Comparison of ENCODE assay signal across 27 cellular contexts in the genomic region with DNA sequence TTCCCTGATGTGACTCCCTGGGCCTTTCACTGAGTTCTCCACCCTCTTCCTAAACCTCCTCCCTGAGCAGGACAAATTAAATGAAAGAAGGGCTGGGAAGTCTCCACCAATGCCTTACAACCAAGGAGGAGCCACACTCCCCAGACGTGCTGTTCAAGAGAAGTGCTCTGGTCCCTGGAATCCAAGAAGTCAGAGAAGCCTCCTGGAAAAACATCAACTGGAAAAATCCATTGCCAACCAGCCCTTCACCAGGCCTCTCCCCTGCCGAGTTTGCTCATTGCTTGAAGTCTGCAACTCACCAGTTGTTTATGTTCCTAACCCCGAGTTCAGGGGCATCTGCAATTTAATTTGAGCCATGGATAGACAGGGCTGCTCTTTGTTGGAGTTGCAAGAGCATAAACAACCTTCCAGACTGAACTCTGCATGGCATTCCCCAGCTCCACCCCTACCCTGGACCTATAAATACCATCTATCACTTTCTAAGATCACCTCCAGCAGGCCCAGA.
"Had no signal": no experiment of that assay in that cellular context is flagged by ENCODE, and none has a peak within 500 bp of the region (broad histone marks: within the 10 kb centered on the region; RNA-seq: fewer than 3 reads in every experiment).

No MANE protein-coding gene starts in this region.

- H3K36me3 Mint-ChIP-seq: activated CD4-positive, alpha-beta memory T cell treated with anti-CD3 and anti-CD28 coated beads for 36 hours; activated naive CD8-positive, alpha-beta T cell treated with anti-CD3 and anti-CD28 coated beads, Interleukin-2, amount 10 ng/mL, durations not matched to agents 7 days and 5 days had no signal

- DNase-seq: activated CD4-positive, alpha-beta memory T cell treated with anti-CD3 and anti-CD28 coated beads for 36 hours; activated CD4-positive, alpha-beta T cell treated with anti-CD3 and anti-CD28 coated beads, Interleukin-2, amount 10 ng/mL, durations not matched to agents 7 days and 5 days; activated CD4-positive, CD25-positive, alpha-beta regulatory T cell; activated CD8-positive, alpha-beta memory T cell treated with anti-CD3 and anti-CD28 coated beads, Interleukin-2, amount 50 U/mL, for 4 hours; activated gamma-delta T cell treated with Interleukin-2 at 50 U/mL for 16 hours; activated naive CD4-positive, alpha-beta T cell treated with anti-CD3 and anti-CD28 coated beads, Interleukin-2, amount 50 U/mL, for 16 hours; activated naive CD8-positive, alpha-beta T cell treated with anti-CD3 and anti-CD28 coated beads, Interleukin-2, amount 10 ng/mL, durations not matched to agents 7 days and 5 days; activated T-cell treated with anti-CD3 and anti-CD28 coated beads, Interleukin-2, amount 50 U/mL, for 72 hours; adrenal gland; anterior cingulate cortex; Kasumi-1; NCI-H1105 treated with DMSO at 0.1 percent for 48 hours; NCI-H1436 treated with DMSO at 0.1 percent for 48 hours; NCI-H187; NCI-H2081; NCI-H510A treated with DMSO at 0.1 percent for 48 hours; NCI-H69; NK-92 treated with Interleukin-12 subunit alpha and Interleukin-12 subunit beta, amount 100 ng/mL, for 24 hours; Peyer's patch; Right ventricle myocardium superior; SJCRH30; SK-N-SH; T-helper 1 cell had no signal

- H3K4me1 ChIP-seq: adrenal gland, Peyer's patch had no signal

- H3K4me1 Mint-ChIP-seq: activated CD4-positive, alpha-beta T cell treated with anti-CD3 and anti-CD28 coated beads, Interleukin-2, amount 10 ng/mL, durations not matched to agents 7 days and 5 days; activated naive CD8-positive, alpha-beta T cell treated with anti-CD3 and anti-CD28 coated beads, Interleukin-2, amount 10 ng/mL, durations not matched to agents 7 days and 5 days had no signal

- H3K27ac ChIP-seq: adrenal gland, Peyer's patch, RWPE1, SJCRH30, VCaP had no signal

- H3K9me3 Mint-ChIP-seq: activated CD4-positive, alpha-beta memory T cell treated with anti-CD3 and anti-CD28 coated beads for 36 hours; activated CD4-positive, alpha-beta T cell treated with anti-CD3 and anti-CD28 coated beads, Interleukin-2, amount 10 ng/mL, durations not matched to agents 7 days and 5 days; activated naive CD8-positive, alpha-beta T cell treated with anti-CD3 and anti-CD28 coated beads, Interleukin-2, amount 10 ng/mL, durations not matched to agents 7 days and 5 days; activated T-helper 2 cell treated with anti-CD3 and anti-CD28 coated beads, Interferon-gamma antibody, Interleukin-2, Interleukin-4, amounts not matched to agents 10 μg/mL and 5 μg/mL and 100 μg/mL, durations not matched to agents 14 hours and 24 hours and 36 hours had no signal

- H3K9me3 ChIP-seq: adrenal gland, Peyer's patch, SJCRH30, SK-N-SH had no signal

- H3K4me3 Mint-ChIP-seq: activated CD4-positive, alpha-beta memory T cell treated with anti-CD3 and anti-CD28 coated beads for 36 hours; activated CD4-positive, alpha-beta T cell treated with anti-CD3 and anti-CD28 coated beads, Interleukin-2, amount 10 ng/mL, durations not matched to agents 7 days and 5 days; activated naive CD8-positive, alpha-beta T cell treated with anti-CD3 and anti-CD28 coated beads, Interleukin-2, amount 10 ng/mL, durations not matched to agents 7 days and 5 days; activated T-cell treated with anti-CD3 and anti-CD28 coated beads, Interleukin-2, amount 50 U/mL, for 72 hours had no signal

- H3K27ac Mint-ChIP-seq: activated CD4-positive, alpha-beta memory T cell treated with anti-CD3 and anti-CD28 coated beads for 36 hours; activated CD4-positive, alpha-beta T cell treated with anti-CD3 and anti-CD28 coated beads, Interleukin-2, amount 10 ng/mL, durations not matched to agents 7 days and 5 days; activated naive CD8-positive, alpha-beta T cell treated with anti-CD3 and anti-CD28 coated beads, Interleukin-2, amount 10 ng/mL, durations not matched to agents 7 days and 5 days; activated T-cell treated with anti-CD3 and anti-CD28 coated beads, Interleukin-2, amount 50 U/mL, for 72 hours; activated T-helper 2 cell treated with anti-CD3 and anti-CD28 coated beads, Interferon-gamma antibody, Interleukin-2, Interleukin-4, amounts not matched to agents 10 μg/mL and 5 μg/mL and 100 μg/mL, durations not matched to agents 14 hours and 24 hours and 36 hours had no signal

- H3K36me3 ChIP-seq: adrenal gland, Peyer's patch, SJCRH30 had no signal

- H3K27me3 ChIP-seq: adrenal gland, Peyer's patch, SJCRH30 had no signal

- H3K4me2 ChIP-seq: SK-N-SH had no signal

- H3K4me3 ChIP-seq: adrenal gland, K562, Peyer's patch, SJCRH30 had no signal

- ATAC-seq: activated T-cell treated with anti-CD3 and anti-CD28 coated beads, Interleukin-2, amount 50 U/mL, for 72 hours; K562 had no signal

- H3K9ac ChIP-seq: SK-N-SH had no signal
